Comparison of ENCODE assay signal across 1 cellular context in genomic region chr6:158762787-158763439, GRCh38.
TF ChIP-seq lines count a peak whose summit lies in the region.

No MANE protein-coding gene starts in this region.

TF ChIP-seq in K562, 482 proteins besides CTCF, POLR2A, EP300 and RAD21 (continued from another document and continues in another):
- TF ChIP-seq, protein P1, sequence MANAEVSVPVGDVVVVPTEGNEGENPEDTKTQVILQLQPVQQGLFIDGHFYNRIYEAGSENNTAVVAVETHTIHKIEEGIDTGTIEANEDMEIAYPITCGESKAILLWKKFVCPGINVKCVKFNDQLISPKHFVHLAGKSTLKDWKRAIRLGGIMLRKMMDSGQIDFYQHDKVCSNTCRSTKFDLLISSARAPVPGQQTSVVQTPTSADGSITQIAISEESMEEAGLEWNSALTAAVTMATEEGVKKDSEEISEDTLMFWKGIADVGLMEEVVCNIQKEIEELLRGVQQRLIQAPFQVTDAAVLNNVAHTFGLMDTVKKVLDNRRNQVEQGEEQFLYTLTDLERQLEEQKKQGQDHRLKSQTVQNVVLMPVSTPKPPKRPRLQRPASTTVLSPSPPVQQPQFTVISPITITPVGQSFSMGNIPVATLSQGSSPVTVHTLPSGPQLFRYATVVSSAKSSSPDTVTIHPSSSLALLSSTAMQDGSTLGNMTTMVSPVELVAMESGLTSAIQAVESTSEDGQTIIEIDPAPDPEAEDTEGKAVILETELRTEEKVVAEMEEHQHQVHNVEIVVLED (CRISPR knock-in tag; IDR thresholded peaks at IDR 0.05) = 0 out of 2 replicates have a peak, but pooled peaks have one; percentile 31
- TF ChIP-seq ZZZ3 (IDR thresholded peaks at IDR 0.05) (no peak), ILF3 (IDR thresholded peaks at IDR 0.05; ENCODE audit: borderline replicate concordance) (no peak), E2F3 (CRISPR knock-in tag; IDR thresholded peaks at IDR 0.05) (0 out of 2 replicates have a peak, but pooled peaks have one; percentile 28), FOXJ3 (CRISPR knock-in tag; IDR thresholded peaks at IDR 0.05) (no peak), ATF7 (IDR thresholded peaks at IDR 0.05) (peak; percentile 73), MAFG (tag; conservative IDR thresholded peaks at IDR 0.05) (no peak), BCL6 (CRISPR knock-in tag; IDR thresholded peaks at IDR 0.05) (no peak), OTX1 (CRISPR knock-in tag; IDR thresholded peaks at IDR 0.05) (peak; percentile 49; the same call in 1 of the 2 replicates), SMAD3 (CRISPR knock-in tag; conservative IDR thresholded peaks at IDR 0.05) (peak; percentile 63; the same call in 1 of the 2 replicates), ZNF277 (CRISPR knock-in tag; IDR thresholded peaks at IDR 0.05; ENCODE audit: borderline replicate concordance) (no peak), ZNF79 (CRISPR knock-in tag; IDR thresholded peaks at IDR 0.05; ENCODE audit: low read depth) (no peak), ZNF766 (CRISPR knock-in tag; conservative IDR thresholded peaks at IDR 0.05) (peak; percentile 95), CTBP1 (IDR thresholded peaks at IDR 0.05; ENCODE audit: borderline replicate concordance) (peak; percentile 96), HMGN3 (IDR thresholded peaks at IDR 0.05; ENCODE audit: borderline replicate concordance, extremely low read depth, insufficient read length, low read depth, low read length) (no peak), SIN3B (IDR thresholded peaks at IDR 0.05; ENCODE audit: low read depth) (no peak), BCOR (IDR thresholded peaks at IDR 0.05) (peak; percentile 94), ZNF253 (CRISPR knock-in tag; conservative IDR thresholded peaks at IDR 0.05) (no peak), ZBTB17 (CRISPR knock-in tag; IDR thresholded peaks at IDR 0.05) (peak; percentile 61; the same call in 1 of the 2 replicates), BRD9 (IDR thresholded peaks at IDR 0.05; ENCODE audit: low read depth, partially characterized antibody) (no peak), IFI16 (CRISPR knock-in tag; IDR thresholded peaks at IDR 0.05) (no peak), ZNF263 (CRISPR knock-in tag; IDR thresholded peaks at IDR 0.05; ENCODE audit: borderline replicate concordance) (no peak), GATA2 (CRISPR knock-in tag; IDR thresholded peaks at IDR 0.05) (peak; percentile 99), NFXL1 (CRISPR knock-in tag; IDR thresholded peaks at IDR 0.05) (no peak), SMARCC2 (IDR thresholded peaks at IDR 0.05; ENCODE audit: low read depth) (peak; percentile 93), SNRNP70 (optimal IDR thresholded peaks at IDR 0.05; ENCODE audit: low read depth, low read length) (no peak), PCBP2 (IDR thresholded peaks at IDR 0.05; ENCODE audit: low read depth, low read length, poor library complexity, severe bottlenecking) (no peak), PHF21A (IDR thresholded peaks at IDR 0.05; ENCODE audit: borderline replicate concordance, low read depth) (no peak), TAF7 (tag; IDR thresholded peaks at IDR 0.05) (no peak), TCF15 (CRISPR knock-in tag; IDR thresholded peaks at IDR 0.05) (no peak), ZNF764 (CRISPR knock-in tag; IDR thresholded peaks at IDR 0.05; ENCODE audit: low read depth) (no peak), GABPB2 (CRISPR knock-in tag; conservative IDR thresholded peaks at IDR 0.05) (no peak), ZC3H11A (IDR thresholded peaks at IDR 0.05; ENCODE audit: low read depth, low read length) (no peak), ZNF174 (CRISPR knock-in tag; IDR thresholded peaks at IDR 0.05) (no peak), CREB5 (CRISPR knock-in tag; IDR thresholded peaks at IDR 0.05) (no peak), ZNF75A (CRISPR knock-in tag; IDR thresholded peaks at IDR 0.05) (0 out of 2 replicates have a peak, but pooled peaks have one; percentile 64), ZFPM2 (CRISPR knock-in tag; IDR thresholded peaks at IDR 0.05) (no peak), SLC30A9 (CRISPR knock-in tag; IDR thresholded peaks at IDR 0.05) (no peak), ZKSCAN3 (CRISPR knock-in tag; IDR thresholded peaks at IDR 0.05) (no peak), NR4A1 (CRISPR knock-in tag; IDR thresholded peaks at IDR 0.05) (no peak), NR4A1 (tag; IDR thresholded peaks at IDR 0.05) (peak; percentile 69), BACH1 (tag; IDR thresholded peaks at IDR 0.05) (no peak), CBFA2T3 (IDR thresholded peaks at IDR 0.05) (peak; percentile 97)
- TF ChIP-seq, protein P2, sequence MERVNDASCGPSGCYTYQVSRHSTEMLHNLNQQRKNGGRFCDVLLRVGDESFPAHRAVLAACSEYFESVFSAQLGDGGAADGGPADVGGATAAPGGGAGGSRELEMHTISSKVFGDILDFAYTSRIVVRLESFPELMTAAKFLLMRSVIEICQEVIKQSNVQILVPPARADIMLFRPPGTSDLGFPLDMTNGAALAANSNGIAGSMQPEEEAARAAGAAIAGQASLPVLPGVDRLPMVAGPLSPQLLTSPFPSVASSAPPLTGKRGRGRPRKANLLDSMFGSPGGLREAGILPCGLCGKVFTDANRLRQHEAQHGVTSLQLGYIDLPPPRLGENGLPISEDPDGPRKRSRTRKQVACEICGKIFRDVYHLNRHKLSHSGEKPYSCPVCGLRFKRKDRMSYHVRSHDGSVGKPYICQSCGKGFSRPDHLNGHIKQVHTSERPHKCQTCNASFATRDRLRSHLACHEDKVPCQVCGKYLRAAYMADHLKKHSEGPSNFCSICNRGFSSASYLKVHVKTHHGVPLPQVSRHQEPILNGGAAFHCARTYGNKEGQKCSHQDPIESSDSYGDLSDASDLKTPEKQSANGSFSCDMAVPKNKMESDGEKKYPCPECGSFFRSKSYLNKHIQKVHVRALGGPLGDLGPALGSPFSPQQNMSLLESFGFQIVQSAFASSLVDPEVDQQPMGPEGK (CRISPR knock-in tag; IDR thresholded peaks at IDR 0.05; ENCODE audit: borderline replicate concordance) = no peak
- TF ChIP-seq, protein P3, sequence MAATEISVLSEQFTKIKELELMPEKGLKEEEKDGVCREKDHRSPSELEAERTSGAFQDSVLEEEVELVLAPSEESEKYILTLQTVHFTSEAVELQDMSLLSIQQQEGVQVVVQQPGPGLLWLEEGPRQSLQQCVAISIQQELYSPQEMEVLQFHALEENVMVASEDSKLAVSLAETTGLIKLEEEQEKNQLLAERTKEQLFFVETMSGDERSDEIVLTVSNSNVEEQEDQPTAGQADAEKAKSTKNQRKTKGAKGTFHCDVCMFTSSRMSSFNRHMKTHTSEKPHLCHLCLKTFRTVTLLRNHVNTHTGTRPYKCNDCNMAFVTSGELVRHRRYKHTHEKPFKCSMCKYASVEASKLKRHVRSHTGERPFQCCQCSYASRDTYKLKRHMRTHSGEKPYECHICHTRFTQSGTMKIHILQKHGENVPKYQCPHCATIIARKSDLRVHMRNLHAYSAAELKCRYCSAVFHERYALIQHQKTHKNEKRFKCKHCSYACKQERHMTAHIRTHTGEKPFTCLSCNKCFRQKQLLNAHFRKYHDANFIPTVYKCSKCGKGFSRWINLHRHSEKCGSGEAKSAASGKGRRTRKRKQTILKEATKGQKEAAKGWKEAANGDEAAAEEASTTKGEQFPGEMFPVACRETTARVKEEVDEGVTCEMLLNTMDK (IDR thresholded peaks at IDR 0.05; ENCODE audit: borderline replicate concordance, insufficient read depth, low read depth, low read length, poor library complexity, severe bottlenecking) = no peak
- TF ChIP-seq, protein P4, sequence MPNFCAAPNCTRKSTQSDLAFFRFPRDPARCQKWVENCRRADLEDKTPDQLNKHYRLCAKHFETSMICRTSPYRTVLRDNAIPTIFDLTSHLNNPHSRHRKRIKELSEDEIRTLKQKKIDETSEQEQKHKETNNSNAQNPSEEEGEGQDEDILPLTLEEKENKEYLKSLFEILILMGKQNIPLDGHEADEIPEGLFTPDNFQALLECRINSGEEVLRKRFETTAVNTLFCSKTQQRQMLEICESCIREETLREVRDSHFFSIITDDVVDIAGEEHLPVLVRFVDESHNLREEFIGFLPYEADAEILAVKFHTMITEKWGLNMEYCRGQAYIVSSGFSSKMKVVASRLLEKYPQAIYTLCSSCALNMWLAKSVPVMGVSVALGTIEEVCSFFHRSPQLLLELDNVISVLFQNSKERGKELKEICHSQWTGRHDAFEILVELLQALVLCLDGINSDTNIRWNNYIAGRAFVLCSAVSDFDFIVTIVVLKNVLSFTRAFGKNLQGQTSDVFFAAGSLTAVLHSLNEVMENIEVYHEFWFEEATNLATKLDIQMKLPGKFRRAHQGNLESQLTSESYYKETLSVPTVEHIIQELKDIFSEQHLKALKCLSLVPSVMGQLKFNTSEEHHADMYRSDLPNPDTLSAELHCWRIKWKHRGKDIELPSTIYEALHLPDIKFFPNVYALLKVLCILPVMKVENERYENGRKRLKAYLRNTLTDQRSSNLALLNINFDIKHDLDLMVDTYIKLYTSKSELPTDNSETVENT (CRISPR knock-in tag; IDR thresholded peaks at IDR 0.05) = no peak
- TF ChIP-seq, protein P5, sequence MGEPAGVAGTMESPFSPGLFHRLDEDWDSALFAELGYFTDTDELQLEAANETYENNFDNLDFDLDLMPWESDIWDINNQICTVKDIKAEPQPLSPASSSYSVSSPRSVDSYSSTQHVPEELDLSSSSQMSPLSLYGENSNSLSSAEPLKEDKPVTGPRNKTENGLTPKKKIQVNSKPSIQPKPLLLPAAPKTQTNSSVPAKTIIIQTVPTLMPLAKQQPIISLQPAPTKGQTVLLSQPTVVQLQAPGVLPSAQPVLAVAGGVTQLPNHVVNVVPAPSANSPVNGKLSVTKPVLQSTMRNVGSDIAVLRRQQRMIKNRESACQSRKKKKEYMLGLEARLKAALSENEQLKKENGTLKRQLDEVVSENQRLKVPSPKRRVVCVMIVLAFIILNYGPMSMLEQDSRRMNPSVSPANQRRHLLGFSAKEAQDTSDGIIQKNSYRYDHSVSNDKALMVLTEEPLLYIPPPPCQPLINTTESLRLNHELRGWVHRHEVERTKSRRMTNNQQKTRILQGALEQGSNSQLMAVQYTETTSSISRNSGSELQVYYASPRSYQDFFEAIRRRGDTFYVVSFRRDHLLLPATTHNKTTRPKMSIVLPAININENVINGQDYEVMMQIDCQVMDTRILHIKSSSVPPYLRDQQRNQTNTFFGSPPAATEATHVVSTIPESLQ (CRISPR knock-in tag; IDR thresholded peaks at IDR 0.05) = no peak
- TF ChIP-seq, protein P6, sequence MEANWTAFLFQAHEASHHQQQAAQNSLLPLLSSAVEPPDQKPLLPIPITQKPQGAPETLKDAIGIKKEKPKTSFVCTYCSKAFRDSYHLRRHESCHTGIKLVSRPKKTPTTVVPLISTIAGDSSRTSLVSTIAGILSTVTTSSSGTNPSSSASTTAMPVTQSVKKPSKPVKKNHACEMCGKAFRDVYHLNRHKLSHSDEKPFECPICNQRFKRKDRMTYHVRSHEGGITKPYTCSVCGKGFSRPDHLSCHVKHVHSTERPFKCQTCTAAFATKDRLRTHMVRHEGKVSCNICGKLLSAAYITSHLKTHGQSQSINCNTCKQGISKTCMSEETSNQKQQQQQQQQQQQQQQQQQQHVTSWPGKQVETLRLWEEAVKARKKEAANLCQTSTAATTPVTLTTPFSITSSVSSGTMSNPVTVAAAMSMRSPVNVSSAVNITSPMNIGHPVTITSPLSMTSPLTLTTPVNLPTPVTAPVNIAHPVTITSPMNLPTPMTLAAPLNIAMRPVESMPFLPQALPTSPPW (CRISPR knock-in tag; IDR thresholded peaks at IDR 0.05) = peak; percentile 51; the same call in 1 of the 2 replicates
- TF ChIP-seq, protein P7, sequence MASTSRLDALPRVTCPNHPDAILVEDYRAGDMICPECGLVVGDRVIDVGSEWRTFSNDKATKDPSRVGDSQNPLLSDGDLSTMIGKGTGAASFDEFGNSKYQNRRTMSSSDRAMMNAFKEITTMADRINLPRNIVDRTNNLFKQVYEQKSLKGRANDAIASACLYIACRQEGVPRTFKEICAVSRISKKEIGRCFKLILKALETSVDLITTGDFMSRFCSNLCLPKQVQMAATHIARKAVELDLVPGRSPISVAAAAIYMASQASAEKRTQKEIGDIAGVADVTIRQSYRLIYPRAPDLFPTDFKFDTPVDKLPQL (IDR thresholded peaks at IDR 0.05; ENCODE audit: extremely low read depth, insufficient read length) = no peak
- TF ChIP-seq, protein P8, sequence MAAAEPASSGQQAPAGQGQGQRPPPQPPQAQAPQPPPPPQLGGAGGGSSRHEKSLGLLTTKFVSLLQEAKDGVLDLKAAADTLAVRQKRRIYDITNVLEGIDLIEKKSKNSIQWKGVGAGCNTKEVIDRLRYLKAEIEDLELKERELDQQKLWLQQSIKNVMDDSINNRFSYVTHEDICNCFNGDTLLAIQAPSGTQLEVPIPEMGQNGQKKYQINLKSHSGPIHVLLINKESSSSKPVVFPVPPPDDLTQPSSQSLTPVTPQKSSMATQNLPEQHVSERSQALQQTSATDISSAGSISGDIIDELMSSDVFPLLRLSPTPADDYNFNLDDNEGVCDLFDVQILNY (CRISPR knock-in tag; IDR thresholded peaks at IDR 0.05) = 0 out of 2 replicates have a peak, but pooled peaks have one; percentile 60
- TF ChIP-seq, protein P9, sequence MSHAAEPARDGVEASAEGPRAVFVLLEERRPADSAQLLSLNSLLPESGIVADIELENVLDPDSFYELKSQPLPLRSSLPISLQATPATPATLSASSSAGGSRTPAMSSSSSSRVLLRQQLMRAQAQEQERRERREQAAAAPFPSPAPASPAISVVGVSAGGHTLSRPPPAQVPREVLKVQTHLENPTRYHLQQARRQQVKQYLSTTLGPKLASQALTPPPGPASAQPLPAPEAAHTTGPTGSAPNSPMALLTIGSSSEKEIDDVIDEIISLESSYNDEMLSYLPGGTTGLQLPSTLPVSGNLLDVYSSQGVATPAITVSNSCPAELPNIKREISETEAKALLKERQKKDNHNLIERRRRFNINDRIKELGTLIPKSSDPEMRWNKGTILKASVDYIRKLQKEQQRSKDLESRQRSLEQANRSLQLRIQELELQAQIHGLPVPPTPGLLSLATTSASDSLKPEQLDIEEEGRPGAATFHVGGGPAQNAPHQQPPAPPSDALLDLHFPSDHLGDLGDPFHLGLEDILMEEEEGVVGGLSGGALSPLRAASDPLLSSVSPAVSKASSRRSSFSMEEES (CRISPR knock-in tag; IDR thresholded peaks at IDR 0.05) = no peak; the same call in 1 of the 2 replicates
